In the genomic region with DNA sequence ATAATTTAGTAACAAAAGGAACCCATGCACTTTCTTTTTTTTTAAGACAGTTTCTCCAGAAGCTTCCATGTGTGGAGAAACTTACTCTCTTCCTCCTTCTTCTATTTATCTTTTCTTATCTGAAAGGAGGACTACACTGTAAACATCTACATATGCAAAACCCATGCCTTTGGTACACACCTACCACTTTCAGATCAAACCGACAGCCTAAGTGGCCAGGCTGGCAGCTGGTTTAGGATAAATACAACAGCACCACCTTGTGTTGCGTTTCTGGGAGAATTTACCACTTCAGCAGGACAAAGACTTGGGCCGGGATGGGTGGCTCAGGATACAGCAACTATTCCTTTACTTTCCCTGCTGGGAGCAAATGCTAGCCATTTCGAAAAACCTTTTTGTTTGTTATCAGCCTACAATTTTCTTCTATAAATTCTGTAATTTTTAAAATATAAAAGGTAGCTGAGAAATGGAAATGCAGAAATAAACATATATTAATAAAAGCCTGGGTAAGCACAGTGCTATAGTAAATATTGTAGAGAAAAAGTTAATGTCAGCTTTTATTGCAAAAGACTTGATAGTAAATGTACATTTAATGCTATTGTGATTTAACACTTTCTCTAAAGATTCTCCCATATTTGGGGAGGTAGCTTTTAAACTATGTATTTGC, we compare ENCODE assay signal across 8 cellular contexts.
A peak's percentile ranks its signal among the peaks of the same experiment; 100 is the strongest.
DNase-seq lines count a peak whose midpoint lies in the region; ATAC-seq and TF ChIP-seq lines count a peak whose summit lies in the region.

No MANE protein-coding gene starts in this region.

- H3K4me1 ChIP-seq in lung (ENCODE audit: control insufficient read depth in 2 of 2, insufficient read depth in 2 of 2, low read length in 2 of 2): peaks cover 3 to 23% of the 10 kb centered on the region in 2 donors

- H3K27me3 Mint-ChIP-seq in activated CD4-positive, alpha-beta memory T cell treated with anti-CD3 and anti-CD28 coated beads for 36 hours: no peaks in the 10 kb centered on the region

- H3K36me3 Mint-ChIP-seq in activated CD4-positive, alpha-beta memory T cell treated with anti-CD3 and anti-CD28 coated beads for 36 hours: no peaks in the 10 kb centered on the region

- H3K36me3 ChIP-seq in lung (ENCODE audit: control insufficient read depth in 2 of 2, insufficient read depth in 2 of 2, low read length in 2 of 2): no peaks in the 10 kb centered on the region

- H3K27ac ChIP-seq in lung (ENCODE audit: low read depth in 1 of 2, low read length in 1 of 2): no peak overlapping the region

- no peak overlapping the region for H3K4me3 ChIP-seq in lung

- 4 to 8% methylated on average over 4 of the region's 4 CpGs for WGBS in lung, 2 donors

- ATAC-seq in GM19463 (IDR thresholded peaks at IDR 0.05; ENCODE audit: unreplicated experiment) (peak; percentile 57), HG03558 (IDR thresholded peaks at IDR 0.05; ENCODE audit: extremely low read depth, unreplicated experiment) (peak; percentile 51), lung (ENCODE audit: insufficient read depth, low FRiP score) (peak; percentile 90)

- POLR2A ChIA-PET in activated CD4-positive, alpha-beta memory T cell treated with anti-CD3 and anti-CD28 coated beads for 36 hours (lab: Charles Lee): interaction anchor here (3.1 kb wide), 2 partner anchors 44 to 181 kb away, joined by 9 read pairs; no protein-coding TSS in a partner anchor

- H3K27me3 ChIP-seq in lung (ENCODE audit: control insufficient read depth, insufficient read depth): no peaks in the 10 kb centered on the region

- H3K9me3 Mint-ChIP-seq in activated CD4-positive, alpha-beta memory T cell treated with anti-CD3 and anti-CD28 coated beads for 36 hours: peaks cover 2% of the 10 kb centered on the region

- peak; percentile 77 for TF ChIP-seq CTCF in lung (IDR thresholded peaks at IDR 0.05; ENCODE audit: control extremely low read depth, extremely low read depth)

- no peak overlapping the region for H3K4me3 Mint-ChIP-seq in activated CD4-positive, alpha-beta memory T cell treated with anti-CD3 and anti-CD28 coated beads for 36 hours

- DNase-seq in COLO829 (ENCODE audit: low spot score): peak; percentile 80
- peak; percentile 76 for DNase-seq in NCI-H774 (lab: John Stamatoyannopoulos, UW)
- DNase-seq in activated CD4-positive, alpha-beta memory T cell treated with anti-CD3 and anti-CD28 coated beads for 36 hours: peak; percentile 78
- peak; percentile 77 for DNase-seq in ecto neural progenitor cell (ENCODE audit: low spot score)
- DNase-seq in lung (ENCODE audit: low spot score): peak; percentile 74
- DNase-seq in stimulated activated CD8-positive, alpha-beta memory T cell treated with anti-CD3 and anti-CD28 coated beads, Interleukin-12 subunit alpha, Interleukin-12 subunit beta, amount 100 ng/mL, for 24 hours (ENCODE audit: extremely low read depth): peak; percentile 20

- H3K9me3 ChIP-seq in lung (ENCODE audit: control insufficient read depth in 2 of 2, insufficient read depth in 1 of 2, low read length in 1 of 2): no peaks in the 10 kb centered on the region

- intact Hi-C loops in activated CD4-positive, alpha-beta memory T cell treated with anti-CD3 and anti-CD28 coated beads for 36 hours (cut with micrococcal nuclease): loop anchor here (1.0 to 5.0 kb wide), 7 partner anchors 94 to 1187 kb away; a partner anchor contains a TSS

- H3K27ac Mint-ChIP-seq in activated CD4-positive, alpha-beta memory T cell treated with anti-CD3 and anti-CD28 coated beads for 36 hours: peak overlapping the region; percentile 57

- CTCF ChIA-PET in activated CD4-positive, alpha-beta memory T cell treated with anti-CD3 and anti-CD28 coated beads for 36 hours (lab: Charles Lee): interaction anchor here (0.6 to 4.5 kb wide), 33 partner anchors 9 to 1802 kb away, joined by 3 to 61 read pairs (median 3); a partner anchor contains a TSS

- H3K4me1 Mint-ChIP-seq in activated CD4-positive, alpha-beta memory T cell treated with anti-CD3 and anti-CD28 coated beads for 36 hours (ENCODE audit: low read depth): peaks cover 37% of the 10 kb centered on the region

Comparison
In these comparisons a context has a peak if more than half of its experiments do, and no peak if none do; other contexts are left out.
1. DNase-seq: peak in every context shown above with its lines; median percentile 80 in COLO829; 78 in activated CD4-positive, alpha-beta memory T cell treated with anti-CD3 and anti-CD28 coated beads for 36 hours; 77 in ecto neural progenitor cell; 76 in NCI-H774; 74 in lung; 20 in stimulated activated CD8-positive, alpha-beta memory T cell treated with anti-CD3 and anti-CD28 coated beads, Interleukin-12 subunit alpha, Interleukin-12 subunit beta, amount 100 ng/mL, for 24 hours.